Comparison of ENCODE assay signal across 1 cellular context in the genomic region with DNA sequence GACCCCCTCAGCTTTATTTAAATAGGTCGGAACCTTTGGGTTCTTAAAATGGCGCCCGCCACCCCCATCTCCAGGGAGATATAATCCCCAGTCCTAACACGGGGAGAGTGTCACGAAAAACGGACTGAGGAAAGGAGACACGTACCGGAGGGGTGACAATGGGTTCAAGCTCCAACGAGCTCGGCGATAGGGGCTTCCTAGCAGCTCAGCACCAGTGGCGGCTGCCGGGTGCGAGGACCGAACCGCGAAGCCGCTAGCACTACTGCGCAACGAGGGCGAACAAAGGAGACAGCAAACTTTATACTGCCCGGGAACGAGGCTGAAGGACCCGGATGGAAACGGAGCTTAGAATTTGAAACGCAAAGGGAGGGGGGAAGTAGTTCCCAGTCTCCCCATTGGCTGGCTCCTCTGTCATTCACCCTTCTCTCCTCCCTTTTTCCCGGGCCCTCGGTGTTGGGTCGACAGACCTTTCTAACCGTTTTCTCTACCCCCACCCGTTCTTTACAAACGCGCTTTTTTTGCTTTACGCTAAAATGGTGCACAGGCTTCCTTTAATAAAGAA.
A peak's percentile ranks its signal among the peaks of the same experiment; 100 is the strongest.
TF ChIP-seq lines count a peak whose summit lies in the region.

A gene (minus strand): TSS at position 274 of the 562 bp plus-strand sequence. CDS start 1,298 bp downstream, outside the sequence.

TF ChIP-seq in HepG2, 621 proteins besides CTCF, POLR2A, EP300 and RAD21 (continued from another document and continues in another):
- TF ChIP-seq, protein P1, sequence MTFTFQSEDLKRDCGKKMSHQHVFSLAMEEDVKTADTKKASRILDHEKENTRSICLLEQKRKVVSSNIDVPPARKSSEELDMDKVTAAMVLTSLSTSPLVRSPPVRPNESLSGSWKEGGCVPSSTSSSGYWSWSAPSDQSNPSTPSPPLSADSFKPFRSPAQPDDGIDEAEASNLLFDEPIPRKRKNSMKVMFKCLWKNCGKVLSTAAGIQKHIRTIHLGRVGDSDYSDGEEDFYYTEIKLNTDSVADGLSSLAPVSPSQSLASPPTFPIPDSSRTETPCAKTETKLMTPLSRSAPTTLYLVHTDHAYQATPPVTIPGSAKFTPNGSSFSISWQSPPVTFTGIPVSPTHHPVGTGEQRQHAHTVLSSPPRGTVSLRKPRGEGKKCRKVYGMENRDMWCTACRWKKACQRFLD (CRISPR knock-in tag; IDR thresholded peaks at IDR 0.05; ENCODE audit: borderline replicate concordance), result peak; percentile 47; the same call in 1 of the 2 replicates
- TF ChIP-seq, protein P2, sequence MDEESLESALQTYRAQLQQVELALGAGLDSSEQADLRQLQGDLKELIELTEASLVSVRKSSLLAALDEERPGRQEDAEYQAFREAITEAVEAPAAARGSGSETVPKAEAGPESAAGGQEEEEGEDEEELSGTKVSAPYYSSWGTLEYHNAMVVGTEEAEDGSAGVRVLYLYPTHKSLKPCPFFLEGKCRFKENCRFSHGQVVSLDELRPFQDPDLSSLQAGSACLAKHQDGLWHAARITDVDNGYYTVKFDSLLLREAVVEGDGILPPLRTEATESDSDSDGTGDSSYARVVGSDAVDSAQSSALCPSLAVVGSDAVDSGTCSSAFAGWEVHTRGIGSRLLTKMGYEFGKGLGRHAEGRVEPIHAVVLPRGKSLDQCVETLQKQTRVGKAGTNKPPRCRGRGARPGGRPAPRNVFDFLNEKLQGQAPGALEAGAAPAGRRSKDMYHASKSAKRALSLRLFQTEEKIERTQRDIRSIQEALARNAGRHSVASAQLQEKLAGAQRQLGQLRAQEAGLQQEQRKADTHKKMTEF (CRISPR knock-in tag; IDR thresholded peaks at IDR 0.05), result no peak; the same call in 1 of the 2 replicates
- TF ChIP-seq RFXANK (CRISPR knock-in tag; IDR thresholded peaks at IDR 0.05), result no peak
- no peak for TF ChIP-seq BRD4 (CRISPR knock-in tag; IDR thresholded peaks at IDR 0.05)
- peak; percentile 58; the same call in 1 of the 2 replicates for TF ChIP-seq MEF2D (CRISPR knock-in tag; IDR thresholded peaks at IDR 0.05)
- TF ChIP-seq, protein P3, sequence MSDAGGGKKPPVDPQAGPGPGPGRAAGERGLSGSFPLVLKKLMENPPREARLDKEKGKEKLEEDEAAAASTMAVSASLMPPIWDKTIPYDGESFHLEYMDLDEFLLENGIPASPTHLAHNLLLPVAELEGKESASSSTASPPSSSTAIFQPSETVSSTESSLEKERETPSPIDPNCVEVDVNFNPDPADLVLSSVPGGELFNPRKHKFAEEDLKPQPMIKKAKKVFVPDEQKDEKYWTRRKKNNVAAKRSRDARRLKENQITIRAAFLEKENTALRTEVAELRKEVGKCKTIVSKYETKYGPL (CRISPR knock-in tag; IDR thresholded peaks at IDR 0.05), result no peak
- TF ChIP-seq RBM22 (optimal IDR thresholded peaks at IDR 0.05; ENCODE audit: low read length), result no peak
- no peak for TF ChIP-seq SP5 (CRISPR knock-in tag; IDR thresholded peaks at IDR 0.05; ENCODE audit: borderline replicate concordance, low read depth)
- TF ChIP-seq, protein P4, sequence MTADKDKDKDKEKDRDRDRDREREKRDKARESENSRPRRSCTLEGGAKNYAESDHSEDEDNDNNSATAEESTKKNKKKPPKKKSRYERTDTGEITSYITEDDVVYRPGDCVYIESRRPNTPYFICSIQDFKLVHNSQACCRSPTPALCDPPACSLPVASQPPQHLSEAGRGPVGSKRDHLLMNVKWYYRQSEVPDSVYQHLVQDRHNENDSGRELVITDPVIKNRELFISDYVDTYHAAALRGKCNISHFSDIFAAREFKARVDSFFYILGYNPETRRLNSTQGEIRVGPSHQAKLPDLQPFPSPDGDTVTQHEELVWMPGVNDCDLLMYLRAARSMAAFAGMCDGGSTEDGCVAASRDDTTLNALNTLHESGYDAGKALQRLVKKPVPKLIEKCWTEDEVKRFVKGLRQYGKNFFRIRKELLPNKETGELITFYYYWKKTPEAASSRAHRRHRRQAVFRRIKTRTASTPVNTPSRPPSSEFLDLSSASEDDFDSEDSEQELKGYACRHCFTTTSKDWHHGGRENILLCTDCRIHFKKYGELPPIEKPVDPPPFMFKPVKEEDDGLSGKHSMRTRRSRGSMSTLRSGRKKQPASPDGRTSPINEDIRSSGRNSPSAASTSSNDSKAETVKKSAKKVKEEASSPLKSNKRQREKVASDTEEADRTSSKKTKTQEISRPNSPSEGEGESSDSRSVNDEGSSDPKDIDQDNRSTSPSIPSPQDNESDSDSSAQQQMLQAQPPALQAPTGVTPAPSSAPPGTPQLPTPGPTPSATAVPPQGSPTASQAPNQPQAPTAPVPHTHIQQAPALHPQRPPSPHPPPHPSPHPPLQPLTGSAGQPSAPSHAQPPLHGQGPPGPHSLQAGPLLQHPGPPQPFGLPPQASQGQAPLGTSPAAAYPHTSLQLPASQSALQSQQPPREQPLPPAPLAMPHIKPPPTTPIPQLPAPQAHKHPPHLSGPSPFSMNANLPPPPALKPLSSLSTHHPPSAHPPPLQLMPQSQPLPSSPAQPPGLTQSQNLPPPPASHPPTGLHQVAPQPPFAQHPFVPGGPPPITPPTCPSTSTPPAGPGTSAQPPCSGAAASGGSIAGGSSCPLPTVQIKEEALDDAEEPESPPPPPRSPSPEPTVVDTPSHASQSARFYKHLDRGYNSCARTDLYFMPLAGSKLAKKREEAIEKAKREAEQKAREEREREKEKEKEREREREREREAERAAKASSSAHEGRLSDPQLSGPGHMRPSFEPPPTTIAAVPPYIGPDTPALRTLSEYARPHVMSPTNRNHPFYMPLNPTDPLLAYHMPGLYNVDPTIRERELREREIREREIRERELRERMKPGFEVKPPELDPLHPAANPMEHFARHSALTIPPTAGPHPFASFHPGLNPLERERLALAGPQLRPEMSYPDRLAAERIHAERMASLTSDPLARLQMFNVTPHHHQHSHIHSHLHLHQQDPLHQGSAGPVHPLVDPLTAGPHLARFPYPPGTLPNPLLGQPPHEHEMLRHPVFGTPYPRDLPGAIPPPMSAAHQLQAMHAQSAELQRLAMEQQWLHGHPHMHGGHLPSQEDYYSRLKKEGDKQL (CRISPR knock-in tag; IDR thresholded peaks at IDR 0.05; ENCODE audit: low read depth), result no peak
- no peak for TF ChIP-seq RAD51 (IDR thresholded peaks at IDR 0.05; ENCODE audit: borderline replicate concordance)
- peak; percentile 63 for TF ChIP-seq CEBPG (CRISPR knock-in tag; IDR thresholded peaks at IDR 0.05)
- no peak for TF ChIP-seq ZNF143 (CRISPR knock-in tag; IDR thresholded peaks at IDR 0.05)
- TF ChIP-seq, protein P5, sequence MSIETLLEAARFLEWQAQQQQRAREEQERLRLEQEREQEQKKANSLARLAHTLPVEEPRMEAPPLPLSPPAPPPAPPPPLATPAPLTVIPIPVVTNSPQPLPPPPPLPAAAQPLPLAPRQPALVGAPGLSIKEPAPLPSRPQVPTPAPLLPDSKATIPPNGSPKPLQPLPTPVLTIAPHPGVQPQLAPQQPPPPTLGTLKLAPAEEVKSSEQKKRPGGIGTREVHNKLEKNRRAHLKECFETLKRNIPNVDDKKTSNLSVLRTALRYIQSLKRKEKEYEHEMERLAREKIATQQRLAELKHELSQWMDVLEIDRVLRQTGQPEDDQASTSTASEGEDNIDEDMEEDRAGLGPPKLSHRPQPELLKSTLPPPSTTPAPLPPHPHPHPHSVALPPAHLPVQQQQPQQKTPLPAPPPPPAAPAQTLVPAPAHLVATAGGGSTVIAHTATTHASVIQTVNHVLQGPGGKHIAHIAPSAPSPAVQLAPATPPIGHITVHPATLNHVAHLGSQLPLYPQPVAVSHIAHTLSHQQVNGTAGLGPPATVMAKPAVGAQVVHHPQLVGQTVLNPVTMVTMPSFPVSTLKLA (IDR thresholded peaks at IDR 0.05), result no peak
- peak; percentile 27; the same call in 1 of the 2 replicates for TF ChIP-seq ZNF768 (CRISPR knock-in tag; IDR thresholded peaks at IDR 0.05)
- TF ChIP-seq SIN3A (IDR thresholded peaks at IDR 0.05; ENCODE audit: borderline replicate concordance, low read depth, low read length), result peak; percentile 50; the same call in 1 of the 2 replicates
- TF ChIP-seq ZNF614 (CRISPR knock-in tag; IDR thresholded peaks at IDR 0.05; ENCODE audit: borderline replicate concordance), result no peak
- TF ChIP-seq, protein P6, sequence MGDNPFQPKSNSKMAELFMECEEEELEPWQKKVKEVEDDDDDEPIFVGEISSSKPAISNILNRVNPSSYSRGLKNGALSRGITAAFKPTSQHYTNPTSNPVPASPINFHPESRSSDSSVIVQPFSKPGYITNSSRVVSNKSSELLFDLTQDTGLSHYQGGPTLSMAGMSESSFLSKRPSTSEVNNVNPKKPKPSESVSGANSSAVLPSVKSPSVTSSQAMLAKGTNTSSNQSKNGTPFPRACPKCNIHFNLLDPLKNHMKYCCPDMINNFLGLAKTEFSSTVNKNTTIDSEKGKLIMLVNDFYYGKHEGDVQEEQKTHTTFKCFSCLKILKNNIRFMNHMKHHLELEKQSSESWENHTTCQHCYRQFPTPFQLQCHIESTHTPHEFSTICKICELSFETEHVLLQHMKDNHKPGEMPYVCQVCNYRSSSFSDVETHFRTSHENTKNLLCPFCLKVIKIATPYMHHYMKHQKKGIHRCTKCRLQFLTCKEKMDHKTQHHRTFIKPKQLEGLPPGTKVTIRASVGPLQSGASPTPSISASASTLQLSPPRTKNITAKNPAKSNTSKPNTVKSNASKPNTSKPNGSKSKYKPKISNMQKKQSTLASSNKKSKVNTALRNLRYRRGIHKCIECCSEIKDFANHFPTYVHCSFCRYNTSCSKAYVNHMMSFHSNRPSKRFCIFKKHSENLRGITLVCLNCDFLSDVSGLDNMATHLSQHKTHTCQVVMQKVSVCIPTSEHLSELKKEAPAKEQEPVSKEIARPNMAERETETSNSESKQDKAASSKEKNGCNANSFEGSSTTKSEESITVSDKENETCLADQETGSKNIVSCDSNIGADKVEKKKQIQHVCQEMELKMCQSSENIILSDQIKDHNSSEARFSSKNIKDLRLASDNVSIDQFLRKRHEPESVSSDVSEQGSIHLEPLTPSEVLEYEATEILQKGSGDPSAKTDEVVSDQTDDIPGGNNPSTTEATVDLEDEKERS (CRISPR knock-in tag; IDR thresholded peaks at IDR 0.05), result no peak
- TF ChIP-seq NONO (IDR thresholded peaks at IDR 0.05), result no peak
- no peak for TF ChIP-seq NONO (CRISPR knock-in tag; conservative IDR thresholded peaks at IDR 0.05)
- TF ChIP-seq GTF3A (CRISPR knock-in tag; conservative IDR thresholded peaks at IDR 0.05), result no peak
- TF ChIP-seq ARNT2 (CRISPR knock-in tag; IDR thresholded peaks at IDR 0.05; ENCODE audit: low read depth), result no peak
- TF ChIP-seq, protein P7, sequence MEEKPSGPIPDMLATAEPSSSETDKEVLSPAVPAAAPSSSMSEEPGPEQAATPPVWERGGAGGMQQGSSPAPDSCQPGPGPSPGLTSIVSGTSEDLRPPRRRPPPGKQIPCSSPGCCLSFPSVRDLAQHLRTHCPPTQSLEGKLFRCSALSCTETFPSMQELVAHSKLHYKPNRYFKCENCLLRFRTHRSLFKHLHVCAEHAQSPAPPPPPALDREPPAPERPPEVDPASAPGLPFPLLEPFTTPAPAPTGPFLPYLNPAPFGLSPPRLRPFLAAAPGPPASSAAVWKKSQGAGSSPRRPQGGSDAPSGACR (CRISPR knock-in tag; IDR thresholded peaks at IDR 0.05), result no peak
- TF ChIP-seq, protein P8, sequence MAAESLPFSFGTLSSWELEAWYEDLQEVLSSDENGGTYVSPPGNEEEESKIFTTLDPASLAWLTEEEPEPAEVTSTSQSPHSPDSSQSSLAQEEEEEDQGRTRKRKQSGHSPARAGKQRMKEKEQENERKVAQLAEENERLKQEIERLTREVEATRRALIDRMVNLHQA (CRISPR knock-in tag; IDR thresholded peaks at IDR 0.05), result no peak
- TF ChIP-seq SALL1 (CRISPR knock-in tag; IDR thresholded peaks at IDR 0.05), result peak; percentile 32; the same call in 1 of the 2 replicates
- TF ChIP-seq TBP (CRISPR knock-in tag; IDR thresholded peaks at IDR 0.05), result no peak
- TF ChIP-seq, protein P9, sequence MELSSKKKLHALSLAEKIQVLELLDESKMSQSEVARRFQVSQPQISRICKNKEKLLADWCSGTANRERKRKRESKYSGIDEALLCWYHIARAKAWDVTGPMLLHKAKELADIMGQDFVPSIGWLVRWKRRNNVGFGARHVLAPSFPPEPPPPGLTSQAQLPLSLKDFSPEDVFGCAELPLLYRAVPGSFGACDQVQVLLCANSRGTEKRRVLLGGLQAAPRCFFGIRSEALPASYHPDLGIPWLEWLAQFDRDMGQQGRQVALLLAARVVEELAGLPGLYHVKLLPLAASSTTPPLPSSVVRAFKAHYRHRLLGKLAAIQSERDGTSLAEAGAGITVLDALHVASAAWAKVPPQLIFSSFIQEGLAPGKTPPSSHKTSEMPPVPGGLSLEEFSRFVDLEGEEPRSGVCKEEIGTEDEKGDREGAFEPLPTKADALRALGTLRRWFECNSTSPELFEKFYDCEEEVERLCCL (CRISPR knock-in tag; IDR thresholded peaks at IDR 0.05; ENCODE audit: borderline replicate concordance), result no peak
- no peak for TF ChIP-seq ARNT (IDR thresholded peaks at IDR 0.05)
- no peak for TF ChIP-seq ZNF670 (CRISPR knock-in tag; IDR thresholded peaks at IDR 0.05; ENCODE audit: borderline replicate concordance)
- no peak for TF ChIP-seq FIP1L1 (IDR thresholded peaks at IDR 0.05; ENCODE audit: borderline replicate concordance, insufficient read depth, low read depth, low read length)
- TF ChIP-seq, protein P10, sequence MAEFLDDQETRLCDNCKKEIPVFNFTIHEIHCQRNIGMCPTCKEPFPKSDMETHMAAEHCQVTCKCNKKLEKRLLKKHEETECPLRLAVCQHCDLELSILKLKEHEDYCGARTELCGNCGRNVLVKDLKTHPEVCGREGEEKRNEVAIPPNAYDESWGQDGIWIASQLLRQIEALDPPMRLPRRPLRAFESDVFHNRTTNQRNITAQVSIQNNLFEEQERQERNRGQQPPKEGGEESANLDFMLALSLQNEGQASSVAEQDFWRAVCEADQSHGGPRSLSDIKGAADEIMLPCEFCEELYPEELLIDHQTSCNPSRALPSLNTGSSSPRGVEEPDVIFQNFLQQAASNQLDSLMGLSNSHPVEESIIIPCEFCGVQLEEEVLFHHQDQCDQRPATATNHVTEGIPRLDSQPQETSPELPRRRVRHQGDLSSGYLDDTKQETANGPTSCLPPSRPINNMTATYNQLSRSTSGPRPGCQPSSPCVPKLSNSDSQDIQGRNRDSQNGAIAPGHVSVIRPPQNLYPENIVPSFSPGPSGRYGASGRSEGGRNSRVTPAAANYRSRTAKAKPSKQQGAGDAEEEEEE (CRISPR knock-in tag; IDR thresholded peaks at IDR 0.05; ENCODE audit: borderline replicate concordance), result no peak
- TF ChIP-seq ZNF501 (CRISPR knock-in tag; IDR thresholded peaks at IDR 0.05), result peak; percentile 68
- TF ChIP-seq SAP130 (CRISPR knock-in tag; IDR thresholded peaks at IDR 0.05; ENCODE audit: low read depth), result peak; percentile 80
- no peak for TF ChIP-seq CENPT (CRISPR knock-in tag; IDR thresholded peaks at IDR 0.05; ENCODE audit: low read depth)
- peak; percentile 17; the same call in 1 of the 2 replicates for TF ChIP-seq ZFX (CRISPR knock-in tag; IDR thresholded peaks at IDR 0.05; ENCODE audit: low read depth)
- TF ChIP-seq, protein P11, sequence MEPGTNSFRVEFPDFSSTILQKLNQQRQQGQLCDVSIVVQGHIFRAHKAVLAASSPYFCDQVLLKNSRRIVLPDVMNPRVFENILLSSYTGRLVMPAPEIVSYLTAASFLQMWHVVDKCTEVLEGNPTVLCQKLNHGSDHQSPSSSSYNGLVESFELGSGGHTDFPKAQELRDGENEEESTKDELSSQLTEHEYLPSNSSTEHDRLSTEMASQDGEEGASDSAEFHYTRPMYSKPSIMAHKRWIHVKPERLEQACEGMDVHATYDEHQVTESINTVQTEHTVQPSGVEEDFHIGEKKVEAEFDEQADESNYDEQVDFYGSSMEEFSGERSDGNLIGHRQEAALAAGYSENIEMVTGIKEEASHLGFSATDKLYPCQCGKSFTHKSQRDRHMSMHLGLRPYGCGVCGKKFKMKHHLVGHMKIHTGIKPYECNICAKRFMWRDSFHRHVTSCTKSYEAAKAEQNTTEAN (CRISPR knock-in tag; conservative IDR thresholded peaks at IDR 0.05), result 0 out of 2 replicates have a peak, but pooled peaks have one; percentile 38
- TF ChIP-seq ZSCAN31 (CRISPR knock-in tag; IDR thresholded peaks at IDR 0.05; ENCODE audit: low read depth), result peak; percentile 52; the same call in 1 of the 2 replicates
- no peak for TF ChIP-seq HCFC1 (IDR thresholded peaks at IDR 0.05; ENCODE audit: low read depth, low read length)
